ENCODE assay signal across 10 cellular contexts in genomic region chr2:40329739-40330047, GRCh38.
"Had no signal": no experiment of that assay in that cellular context is flagged by ENCODE, and none has a peak within 500 bp of the region (broad histone marks: within the 10 kb centered on the region; RNA-seq: fewer than 3 reads in every experiment).

No MANE protein-coding gene starts in this region.

- H3K9ac ChIP-seq: SK-N-SH had no signal

- H3K27me3 ChIP-seq: thyroid gland had no signal

- H3K27ac ChIP-seq: skin epidermis, thyroid gland had no signal

- H3K9me3 ChIP-seq: SK-N-SH, thyroid gland had no signal

- H3K4me2 ChIP-seq: SK-N-SH had no signal

- H3K4me3 ChIP-seq: skin epidermis, thyroid gland had no signal

- H3K36me3 ChIP-seq: thyroid gland had no signal

- DNase-seq: activated B cell treated with CpG ODN at 0.5 μM for 24 hours; activated CD4-positive, alpha-beta T cell treated with anti-CD3 and anti-CD28 coated beads, Interleukin-2, amount 10 ng/mL, durations not matched to agents 24 days and 14 days; activated CD8-positive, alpha-beta memory T cell treated with anti-CD3 and anti-CD28 coated beads for 24 hours; activated T-cell treated with anti-CD3 and anti-CD28 coated beads for 4 hours; effector CD4-positive, alpha-beta T cell; immature natural killer cell; SK-N-SH; T-helper 1 cell; thyroid gland had no signal
